In the genomic region with DNA sequence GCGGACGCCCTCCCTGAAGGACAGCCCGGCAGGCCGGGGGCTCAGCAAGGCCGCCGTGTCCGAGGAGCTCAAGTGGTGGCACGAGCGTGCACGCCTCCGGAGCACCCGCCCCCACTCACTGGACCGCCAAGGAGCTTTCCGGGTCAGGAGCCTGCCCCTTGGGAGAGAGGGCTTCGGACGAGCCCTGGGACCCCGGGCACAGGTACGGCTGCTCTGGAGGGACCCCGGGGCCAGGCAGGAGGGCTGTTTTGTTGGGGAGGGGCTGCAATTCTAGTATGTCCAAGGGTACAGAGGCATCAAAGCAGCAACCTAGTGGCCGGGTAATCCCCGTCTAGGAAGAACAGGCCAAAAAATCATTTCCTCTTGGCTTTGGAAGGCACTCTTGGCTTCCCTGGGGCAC, we compare ENCODE assay signal across 5 cellular contexts. TPM values are rescaled to one million over a fixed set of nuclear protein-coding genes. Genes with fewer than 3 reads are reported as not detected.
"Had no signal": no experiment of that assay in that cellular context is flagged by ENCODE, and none has a peak within 500 bp of the region (broad histone marks: within the 10 kb centered on the region; RNA-seq: fewer than 3 reads in every experiment).

No MANE protein-coding gene starts in this region.

RNA-seq across cellular contexts. Expression of a gene that starts 39.2 kb away (rescaled TPM):
- total RNA-seq: GM23338, H1, H9, HT-29, IMR-90 had no signal
- polyA plus RNA-seq: GM23338, H1, IMR-90 had no signal
